Comparison of ENCODE assay signal across 19 cellular contexts in the genomic region with DNA sequence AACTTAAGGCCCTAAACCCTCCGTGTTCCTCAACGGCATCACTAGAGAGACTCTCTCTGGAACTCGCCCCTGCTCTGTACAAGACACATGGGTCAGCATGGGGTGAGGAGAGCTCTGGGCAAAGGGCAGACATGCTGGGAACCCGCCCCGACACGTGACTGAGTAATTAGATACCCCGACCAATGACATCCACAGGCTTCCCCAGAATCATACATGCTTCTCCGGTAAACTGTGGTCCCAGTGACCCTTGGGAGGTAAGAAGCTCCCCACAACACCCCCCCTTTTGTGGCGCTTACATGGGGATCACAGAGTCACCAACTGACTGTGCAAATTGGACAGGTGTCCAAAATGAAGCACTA. TPM values are rescaled to one million over a fixed set of nuclear protein-coding genes. Genes with fewer than 3 reads are reported as not detected.
DNase-seq lines count a peak whose midpoint lies in the region; ATAC-seq, FAIRE-seq and TF ChIP-seq lines count a peak whose summit lies in the region.
"Had no signal": no experiment of that assay in that cellular context is flagged by ENCODE, and none has a peak within 500 bp of the region (broad histone marks: within the 10 kb centered on the region; RNA-seq: fewer than 3 reads in every experiment).

No MANE protein-coding gene starts in this region.

- TF ChIP-seq POLR2A in HepG2 (IDR thresholded peaks at IDR 0.05; ENCODE audit: insufficient read depth in 1 of 2, low read depth in 2 of 2, low read length in 2 of 2), result no peak
- no peak for TF ChIP-seq POLR2A in right lobe of liver (IDR thresholded peaks at IDR 0.05)
- TF ChIP-seq POLR2A in gastrocnemius medialis (IDR thresholded peaks at IDR 0.05), result no peak

- intact Hi-C loops in HepG2 (cut with micrococcal nuclease; ENCODE audit: unreplicated experiment) (no loop called here), right lobe of liver (cut with DNase I) (no loop called here), Panc1 (cut with micrococcal nuclease; ENCODE audit: unreplicated experiment) (no loop called here), gastrocnemius medialis (cut with DNase I; ENCODE audit: low total_unique reads) (no loop called here)
- intact Hi-C loops in activated T-helper 1 cell treated with anti-CD3 and anti-CD28 coated beads, Interleukin-12 subunit alpha, Interleukin-12 subunit beta, Interleukin-2, Interleukin-4 antibody, amounts not matched to agents 30 ng/mL and 10 ng/mL and 1 ng/mL, durations not matched to agents 14 hours and 24 hours and 36 hours (cut with micrococcal nuclease), result no loop called here

- no peak for FAIRE-seq in HepG2 (lab: Jason Lieb, UNC)
- FAIRE-seq: A204.1, HTR-8/SVneo had no signal

- H3K4me2 ChIP-seq in HepG2 (ENCODE audit: low read depth, low read length), result no peak overlapping the region

- in situ Hi-C loops in HepG2 (cut with HindIII; ENCODE audit: extremely low pct_ligation_motif_present, low pct_unique_long_range_greater_than_20kb) (no loop called here), Panc1 (cut with HindIII; ENCODE audit: low pct_unique_long_range_greater_than_20kb, low sequenced_read_pairs) (no loop called here), gastrocnemius medialis (cut with MboI; ENCODE audit: low sequenced_read_pairs in 4 of 4) (no loop called here)

- no peak overlapping the region for H3K27ac Mint-ChIP-seq in activated T-helper 1 cell treated with anti-CD3 and anti-CD28 coated beads, Interleukin-12 subunit alpha, Interleukin-12 subunit beta, Interleukin-2, Interleukin-4 antibody, amounts not matched to agents 30 ng/mL and 10 ng/mL and 1 ng/mL, durations not matched to agents 14 hours and 24 hours and 36 hours
- H3K27ac Mint-ChIP-seq: CD8-positive, alpha-beta T cell; HFFc6; IgD-negative memory B cell had no signal

- TF ChIP-seq EP300 in HepG2 (IDR thresholded peaks at IDR 0.05; ENCODE audit: low read depth in 2 of 2, low read length in 2 of 2), result no peak
- no peak for TF ChIP-seq EP300 in HepG2 (CRISPR knock-in tag; IDR thresholded peaks at IDR 0.05; ENCODE audit: borderline replicate concordance)

- H3K4me3 Mint-ChIP-seq in activated T-helper 1 cell treated with anti-CD3 and anti-CD28 coated beads, Interleukin-12 subunit alpha, Interleukin-12 subunit beta, Interleukin-2, Interleukin-4 antibody, amounts not matched to agents 30 ng/mL and 10 ng/mL and 1 ng/mL, durations not matched to agents 14 hours and 24 hours and 36 hours, result no peak overlapping the region
- H3K4me3 Mint-ChIP-seq: CD8-positive, alpha-beta T cell; HFFc6 had no signal

- H3K36me3 Mint-ChIP-seq in activated T-helper 1 cell treated with anti-CD3 and anti-CD28 coated beads, Interleukin-12 subunit alpha, Interleukin-12 subunit beta, Interleukin-2, Interleukin-4 antibody, amounts not matched to agents 30 ng/mL and 10 ng/mL and 1 ng/mL, durations not matched to agents 14 hours and 24 hours and 36 hours (ENCODE audit: low read depth), result no peaks in the 10 kb centered on the region
- H3K36me3 Mint-ChIP-seq: CD8-positive, alpha-beta T cell had no signal

- H3K4me3 ChIP-seq in HepG2 (replicated peaks in 1 of 3; ENCODE audit: insufficient read depth in 1 of 3, low read depth in 2 of 3, low read length in 3 of 3) (no peak overlapping the region), right lobe of liver (no peak overlapping the region), Panc1 (ENCODE audit: low read depth in 2 of 2, low read length in 2 of 2) (no peak overlapping the region), gastrocnemius medialis (peak overlapping the region in 2 of 4 donors; percentile 11 to 14)

- no peak overlapping the region for H2AFZ ChIP-seq in HepG2 (ENCODE audit: low read length)

- no peaks in the 10 kb centered on the region for H4K20me1 ChIP-seq in HepG2 (ENCODE audit: insufficient read depth, low read length)

- no peak for TF ChIP-seq RAD21 in HepG2 (CRISPR knock-in tag; IDR thresholded peaks at IDR 0.05)

- H3K36me3 ChIP-seq in HepG2 (replicated peaks in 1 of 2; ENCODE audit: control insufficient read depth in 1 of 2, insufficient read depth in 2 of 2, low read length in 2 of 2) (no peaks in the 10 kb centered on the region), right lobe of liver (no peaks in the 10 kb centered on the region), Panc1 (ENCODE audit: control insufficient read depth, insufficient read depth, low read length) (no peaks in the 10 kb centered on the region), gastrocnemius medialis (no peaks in the 10 kb centered on the region)

- POLR2A ChIA-PET in HepG2 (lab: Yijun Ruan, JAX) (no interaction called here), Panc1 (lab: Charles Lee) (no interaction called here)

- no peak; the same call in 1 of the 3 replicates for ATAC-seq in HepG2
- ATAC-seq in right lobe of liver, result no peak
- peak; percentile 28; the same call in 1 of the 2 replicates for ATAC-seq in Panc1
- ATAC-seq in gastrocnemius medialis, result peak; percentile 73 to 86
- no peak for ATAC-seq in GM18909 (IDR thresholded peaks at IDR 0.05; ENCODE audit: poor library complexity, unreplicated experiment)
- ATAC-seq: CD8-positive, alpha-beta T cell; HCT116 had no signal

- H3K27ac ChIP-seq in HepG2 (ENCODE audit: extremely low read length, insufficient read depth, low read length) (no peak overlapping the region), right lobe of liver (no peak overlapping the region), Panc1 (ENCODE audit: low read length) (no peak overlapping the region), gastrocnemius medialis (peak overlapping the region; percentile 30 to 73 (median 62))

- peaks cover 23% of the 10 kb centered on the region for H3K4me1 ChIP-seq in HepG2 (ENCODE audit: insufficient read depth, low read length)
- no peaks in the 10 kb centered on the region for H3K4me1 ChIP-seq in right lobe of liver
- H3K4me1 ChIP-seq in Panc1 (ENCODE audit: control insufficient read depth, insufficient read depth, low read length), result no peaks in the 10 kb centered on the region
- H3K4me1 ChIP-seq in gastrocnemius medialis, result peaks cover 3 to 16% of the 10 kb centered on the region in 2 donors

- H3K4me1 Mint-ChIP-seq in activated T-helper 1 cell treated with anti-CD3 and anti-CD28 coated beads, Interleukin-12 subunit alpha, Interleukin-12 subunit beta, Interleukin-2, Interleukin-4 antibody, amounts not matched to agents 30 ng/mL and 10 ng/mL and 1 ng/mL, durations not matched to agents 14 hours and 24 hours and 36 hours (ENCODE audit: low read depth), result peaks cover 9% of the 10 kb centered on the region

- TF ChIP-seq CTCF in HepG2 (CRISPR knock-in tag; IDR thresholded peaks at IDR 0.05) (no peak), right lobe of liver (IDR thresholded peaks at IDR 0.05) (no peak), Panc1 (IDR thresholded peaks at IDR 0.05) (no peak), gastrocnemius medialis (IDR thresholded peaks at IDR 0.05 in 4 of 5, conservative IDR thresholded peaks at IDR 0.05 in 1 of 5) (no peak)

- BruUV-seq in HepG2 (replicated peaks; lab: Mats Ljungman, UMichigan), result no TSS peak
- no TSS peak for BruUV-seq in Panc1 (replicated peaks; lab: Mats Ljungman, UMichigan)

- 30% methylated on average over 9 of the region's 9 CpGs for WGBS in HepG2 (ENCODE audit: low lambda C conversion rate)
- WGBS in right lobe of liver (ENCODE audit: insufficient coverage, low coverage, low lambda C conversion rate, missing lambda C conversion rate), result 87% methylated on average over 3 of the region's 9 CpGs

- H3K9ac ChIP-seq in HepG2 (ENCODE audit: insufficient read depth, low read depth, low read length), result no peak overlapping the region

- DNase-seq in HepG2 (ENCODE audit: low spot score) (no peak), right lobe of liver (no peak), Panc1 (ENCODE audit: low read depth, low spot score) (no peak), gastrocnemius medialis (peak in 1 of 2 donors; percentile 59), Ammon's horn (ENCODE audit: low spot score) (no peak)
- no peak for DNase-seq in activated T-helper 1 cell treated with anti-CD3 and anti-CD28 coated beads, Interleukin-12 subunit alpha, Interleukin-12 subunit beta, Interleukin-2, Interleukin-4 antibody, amounts not matched to agents 30 ng/mL and 10 ng/mL and 1 ng/mL, durations not matched to agents 14 hours and 24 hours and 36 hours (ENCODE audit: low spot score)
- DNase-seq: ACHN; Calu3; CD8-positive, alpha-beta T cell; DMS79 treated with DMSO at 0.1 percent for 48 hours; GF-D8; GOT3; H7; HFFc6 had no signal

- H3K27me3 ChIP-seq in HepG2 (ENCODE audit: control insufficient read depth in 1 of 2, insufficient read depth in 2 of 2, low read length in 2 of 2), result peaks cover 9 to 71% of the 10 kb centered on the region in 2 experiments; a peak in 4 of 5 replicates
- H3K27me3 ChIP-seq in right lobe of liver, result peaks cover 0 to 3% of the 10 kb centered on the region in 2 donors
- peaks cover 6% of the 10 kb centered on the region; the same call in 1 of the 2 replicates for H3K27me3 ChIP-seq in Panc1 (ENCODE audit: control insufficient read depth, insufficient read depth, low read length)
- H3K27me3 ChIP-seq in gastrocnemius medialis, result no peaks in the 10 kb centered on the region

- H3K27me3 Mint-ChIP-seq in activated T-helper 1 cell treated with anti-CD3 and anti-CD28 coated beads, Interleukin-12 subunit alpha, Interleukin-12 subunit beta, Interleukin-2, Interleukin-4 antibody, amounts not matched to agents 30 ng/mL and 10 ng/mL and 1 ng/mL, durations not matched to agents 14 hours and 24 hours and 36 hours (ENCODE audit: insufficient read depth), result peaks cover 2% of the 10 kb centered on the region

- no peaks in the 10 kb centered on the region for H3K9me3 Mint-ChIP-seq in activated T-helper 1 cell treated with anti-CD3 and anti-CD28 coated beads, Interleukin-12 subunit alpha, Interleukin-12 subunit beta, Interleukin-2, Interleukin-4 antibody, amounts not matched to agents 30 ng/mL and 10 ng/mL and 1 ng/mL, durations not matched to agents 14 hours and 24 hours and 36 hours
- H3K9me3 Mint-ChIP-seq: CD8-positive, alpha-beta T cell; HFFc6; IgD-negative memory B cell had no signal

- CTCF ChIA-PET in HepG2 (lab: Yijun Ruan, JAX; ENCODE audit: low intra/inter-chr PET ratio, low total read pairs), result no interaction called here
- CTCF ChIA-PET in Panc1 (lab: Charles Lee), result no interaction called here

- no peaks in the 10 kb centered on the region for H3K79me2 ChIP-seq in HepG2 (ENCODE audit: insufficient read depth, low read length)

- H3K9me3 ChIP-seq in HepG2 (ENCODE audit: low read length) (no peaks in the 10 kb centered on the region), right lobe of liver (no peaks in the 10 kb centered on the region), Panc1 (ENCODE audit: control insufficient read depth, insufficient read depth, low read depth, low read length) (no peaks in the 10 kb centered on the region), gastrocnemius medialis (no peaks in the 10 kb centered on the region)

RNA-seq across cellular contexts. Expression of a gene that starts 31.7 kb away (rescaled TPM):
- total RNA-seq in HepG2 (2016; rRNA removed; fragmentation: Illumina TruSeq; extraction: Trizol), result 0.03 and 0.22 TPM in 2 replicates
- not detected in 2 replicates for total RNA-seq in HepG2 (2016; cell fraction: cytosol; rRNA removed; fragmentation: Illumina TruSeq; extraction: Trizol; ENCODE audit: low read depth)
- 0.13 and 0.28 TPM in 2 replicates for total RNA-seq in HepG2 (2016; cell fraction: insoluble cytoplasmic fraction; rRNA removed; fragmentation: Illumina TruSeq; extraction: Trizol)
- 0.21 TPM in 1 of 2 replicates, not detected in the other for total RNA-seq in HepG2 (2016; cell fraction: membrane; rRNA removed; fragmentation: Illumina TruSeq; extraction: Trizol)
- 0.25 and 1.5 TPM in 2 replicates for total RNA-seq in HepG2 (2016; cell fraction: nucleus; rRNA removed; fragmentation: Illumina TruSeq; extraction: Trizol)
- 0.38 and 0.47 TPM in 2 replicates for polyA plus RNA-seq in HepG2 (2011; rRNA removed)
- 0.15 and 0.16 TPM in 2 replicates for polyA plus RNA-seq in HepG2 (2011; cell fraction: cytosol; rRNA removed)
- 1.7 and 2.2 TPM in 2 replicates for polyA plus RNA-seq in HepG2 (2011; cell fraction: nucleus; rRNA removed)
- polyA plus RNA-seq in HepG2 (2012), result 0.43 and 0.91 TPM in 2 replicates
- 0.02 and 0.09 TPM in 2 replicates for polyA plus RNA-seq in HepG2 (2016; cell fraction: cytosol; fragmentation: Illumina TruSeq; extraction: Trizol; ENCODE audit: low read depth)
- 0.05 TPM in 1 of 2 replicates, not detected in the other for polyA plus RNA-seq in HepG2 (2016; cell fraction: insoluble cytoplasmic fraction; fragmentation: Illumina TruSeq; extraction: Trizol; ENCODE audit: low read depth)
- polyA plus RNA-seq in HepG2 (2016; cell fraction: membrane; fragmentation: Illumina TruSeq; extraction: Trizol; ENCODE audit: low read depth), result 0.13 and 0.49 TPM in 2 replicates
- 0.79 and 1.1 TPM in 2 replicates for polyA plus RNA-seq in HepG2 (2016; cell fraction: nucleus; fragmentation: Illumina TruSeq; extraction: Trizol; ENCODE audit: insufficient read depth, low read depth)
- 0.80 TPM in 1 of 2 replicates, not detected in the other for polyA minus RNA-seq in HepG2 (2011; rRNA and poly(A)+ RNA removed; ENCODE audit: low replicate concordance)
- not detected in 2 replicates for polyA minus RNA-seq in HepG2 (2011; cell fraction: cytosol; rRNA and poly(A)+ RNA removed)
- polyA minus RNA-seq in HepG2 (2011; cell fraction: nucleus; rRNA and poly(A)+ RNA removed), result 3.1 and 5.0 TPM in 2 replicates
- 10 to 100 TPM in 3 of 6 experiments, 1 to 10 TPM in 3; 6.4 to 18.1 (median 11.1) TPM for total RNA-seq in right lobe of liver
- 4.1 TPM for total RNA-seq in Panc1 (2021; ENCODE audit: unreplicated experiment)
- 4.6 TPM for polyA plus RNA-seq in Panc1 (2012; ENCODE audit: insufficient read length)
- total RNA-seq in gastrocnemius medialis, result 10 to 100 TPM; 18.7 to 35.7 (median 27.4) TPM
- total RNA-seq in activated T-helper 1 cell treated with anti-CD3 and anti-CD28 coated beads, Interleukin-12 subunit alpha, Interleukin-12 subunit beta, Interleukin-2, Interleukin-4 antibody, amounts not matched to agents 30 ng/mL and 10 ng/mL and 1 ng/mL, durations not matched to agents 14 hours and 24 hours and 36 hours, result 2.0 and 2.7 TPM in 2 replicates

Comparison
In these comparisons a context has a peak if more than half of its experiments do, and no peak if none do; other contexts are left out.
1. ATAC-seq: peak in Panc1 (single experiment) and gastrocnemius medialis (2 of 2); none in HepG2 (single experiment), right lobe of liver (0 of 4) and GM18909 (single experiment).
2. H3K27ac ChIP-seq: peak in gastrocnemius medialis (4 of 4); none in HepG2 (single experiment), right lobe of liver (0 of 3) and Panc1 (single experiment).